ENCODE assay signal across 8 cellular contexts in genomic region chr3:8963137-8963853, GRCh38.
DNase-seq lines count a peak whose midpoint lies in the region; ATAC-seq and TF ChIP-seq lines count a peak whose summit lies in the region.

RAD18 (minus strand) TSS chr3:8963472; CDS start chr3:8963385, 87 bp downstream.

- H3K4me1 Mint-ChIP-seq in memory B cell: peaks cover 13% of the 10 kb centered on the region

- no peaks in the 10 kb centered on the region for H3K9me3 Mint-ChIP-seq in memory B cell

- TF ChIP-seq CTCF in GM20000 (IDR thresholded peaks at IDR 0.05; ENCODE audit: extremely low read depth, missing control alignments): no peak

- ATAC-seq in memory B cell (ENCODE audit: low read depth): peak; percentile 98

- H3K4me1 ChIP-seq in effector memory CD4-positive, alpha-beta T cell (ENCODE audit: control insufficient read depth, insufficient read depth, low read length, poor library complexity, severe bottlenecking): peaks cover 14% of the 10 kb centered on the region

- no peaks in the 10 kb centered on the region for H3K27me3 ChIP-seq in effector memory CD4-positive, alpha-beta T cell (replicated peaks; ENCODE audit: control insufficient read depth, insufficient read depth, low read length, poor library complexity, severe bottlenecking)

- H3K36me3 ChIP-seq in effector memory CD4-positive, alpha-beta T cell (ENCODE audit: control insufficient read depth, insufficient read depth, low read length): peaks cover under 1% of the 10 kb centered on the region

- no peaks in the 10 kb centered on the region for H3K9me3 ChIP-seq in effector memory CD4-positive, alpha-beta T cell (ENCODE audit: control insufficient read depth, low read length)

- peak within 1 kb of the TSS; percentile 90 for H3K4me3 Mint-ChIP-seq in memory B cell

- peak within 1 kb of the TSS; percentile 91 for H3K27ac ChIP-seq in effector memory CD4-positive, alpha-beta T cell (ENCODE audit: insufficient read depth, low read length, poor library complexity, severe bottlenecking)

- DNase-seq in COLO668 (lab: John Stamatoyannopoulos, UW; ENCODE audit: unreplicated experiment) (peak; percentile 91), GM20000 (ENCODE audit: low spot score) (peak; percentile 89), HS-5 (ENCODE audit: low read depth) (peak; percentile 78), NOMO-1 (lab: John Stamatoyannopoulos, UW; ENCODE audit: unreplicated experiment in 2 of 2) (peak; percentile 80 to 94), memory B cell (ENCODE audit: low spot score in 2 of 2) (peak; percentile 88 to 89)
- DNase-seq in activated CD8-positive, alpha-beta memory T cell treated with anti-CD3 and anti-CD28 coated beads for 24 hours: peak; percentile 97
- DNase-seq in effector memory CD4-positive, alpha-beta T cell: peak; percentile 83 to 90 (median 88)
- DNase-seq in stimulated activated CD8-positive, alpha-beta memory T cell treated with anti-CD3 and anti-CD28 coated beads, Interleukin-12 subunit alpha, Interleukin-12 subunit beta, amount 100 ng/mL, for 1 hour (ENCODE audit: low read depth): peak; percentile 89

- peak within 1 kb of the TSS; percentile 97 for H3K27ac Mint-ChIP-seq in memory B cell

- peaks cover 2% of the 10 kb centered on the region for H3K36me3 Mint-ChIP-seq in memory B cell

- H3K4me3 ChIP-seq in effector memory CD4-positive, alpha-beta T cell (ENCODE audit: insufficient read depth, low read depth, low read length, poor library complexity, severe bottlenecking): peak within 1 kb of the TSS; percentile 83

- peaks cover 3% of the 10 kb centered on the region for H3K27me3 Mint-ChIP-seq in memory B cell

Comparison
In these comparisons a context has a peak if more than half of its experiments do, and no peak if none do; other contexts are left out.
1. Peak in every context shown above with its lines: DNase-seq, ATAC-seq, H3K4me3 ChIP-seq and H3K27ac ChIP-seq.